In the genomic region with DNA sequence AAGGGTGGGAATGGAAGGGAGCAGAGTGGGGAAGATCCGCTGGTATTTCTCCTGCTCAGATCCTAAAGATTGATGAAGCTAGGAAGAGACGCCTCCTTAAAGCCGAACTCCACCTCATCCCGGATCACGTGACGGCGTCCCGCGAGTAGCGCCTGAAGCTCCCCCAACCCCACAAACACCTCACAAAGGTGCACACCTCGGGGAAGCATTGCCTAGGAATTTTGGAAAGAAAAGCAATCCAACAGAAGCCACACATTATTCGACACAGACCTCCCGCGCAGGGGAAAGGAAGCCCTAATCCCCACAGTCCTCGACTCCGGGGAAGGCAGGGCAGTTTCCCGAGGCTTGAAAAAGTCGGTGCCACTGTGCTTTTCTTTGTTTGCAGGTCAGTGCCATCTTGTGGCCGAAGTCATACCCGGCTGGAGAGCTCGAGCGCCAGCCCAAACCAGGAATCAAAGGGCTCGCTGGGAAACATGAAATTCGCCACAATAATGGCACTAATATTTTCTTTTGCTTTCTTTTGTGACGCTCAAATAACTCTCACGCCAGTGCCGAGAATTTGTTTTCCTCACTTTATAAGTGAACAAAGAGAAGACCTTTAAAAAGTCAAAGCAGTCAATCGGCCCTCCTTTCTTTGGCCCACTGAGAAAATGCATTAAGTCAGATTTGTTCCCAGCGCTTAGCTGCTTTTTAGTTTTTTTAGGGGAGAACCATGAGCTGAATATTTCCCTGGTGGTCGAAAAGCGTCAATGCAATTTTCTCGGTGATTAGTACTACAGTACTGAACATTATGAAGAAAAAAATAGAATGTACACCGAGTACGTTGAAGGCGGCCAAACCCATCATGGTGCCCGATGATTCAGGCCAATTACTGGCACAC, we compare ENCODE assay signal across 8 cellular contexts. TPM values are rescaled to one million over a fixed set of nuclear protein-coding genes. Genes with fewer than 3 reads are reported as not detected.
A peak's percentile ranks its signal among the peaks of the same experiment; 100 is the strongest.
DNase-seq lines count a peak whose midpoint lies in the region; ATAC-seq and TF ChIP-seq lines count a peak whose summit lies in the region.

A gene (minus strand): TSS at position 71 of the 880 bp plus-strand sequence. CDS start 6,042 bp downstream, outside the sequence.

- ATAC-seq in GM18858 (IDR thresholded peaks at IDR 0.05; ENCODE audit: unreplicated experiment) = peak; percentile 83
- peak; percentile 71 for ATAC-seq in HG03025 (IDR thresholded peaks at IDR 0.05; ENCODE audit: low FRiP score, unreplicated experiment)
- peak; percentile 64 for ATAC-seq in activated CD8-positive, alpha-beta memory T cell treated with anti-CD3 and anti-CD28 coated beads, Interleukin-2, amount 10 ng/mL, durations not matched to agents 7 days and 5 days
- ATAC-seq in thoracic aorta (ENCODE audit: insufficient number of reproducible peaks, low FRiP score, low read depth) = peak; percentile 89

- peaks cover 51% of the 10 kb centered on the region for H3K27me3 Mint-ChIP-seq in activated CD8-positive, alpha-beta memory T cell treated with anti-CD3 and anti-CD28 coated beads, Interleukin-2, amount 10 ng/mL, durations not matched to agents 7 days and 5 days

- CTCF ChIA-PET in activated CD8-positive, alpha-beta memory T cell treated with anti-CD3 and anti-CD28 coated beads, Interleukin-2, amount 10 ng/mL, durations not matched to agents 7 days and 5 days (lab: Charles Lee) = interaction anchor here (0.6 to 1.8 kb wide), 5 partner anchors 8 to 223 kb away, joined by 3 to 6 read pairs (median 4); no protein-coding TSS in a partner anchor

- DNase-seq in AG09309 (ENCODE audit: low read depth) = peak; percentile 41
- peak; percentile 5 for DNase-seq in NCI-H2227 treated with DMSO at 0.1 percent for 48 hours (lab: John Stamatoyannopoulos, UW)
- DNase-seq in activated CD8-positive, alpha-beta memory T cell treated with anti-CD3 and anti-CD28 coated beads, Interleukin-2, amount 10 ng/mL, durations not matched to agents 7 days and 5 days = peak; percentile 47
- DNase-seq in fibroblast of lung (ENCODE audit: low read depth in 2 of 2) = peak; percentile 77 to 79
- DNase-seq in thoracic aorta (ENCODE audit: low spot score) = peak; percentile 33

- no peaks in the 10 kb centered on the region for H3K36me3 Mint-ChIP-seq in activated CD8-positive, alpha-beta memory T cell treated with anti-CD3 and anti-CD28 coated beads, Interleukin-2, amount 10 ng/mL, durations not matched to agents 7 days and 5 days

- H3K9ac ChIP-seq in fibroblast of lung (ENCODE audit: insufficient read depth, low read length) (no peak within 1 kb of the TSS), mucosa of stomach (ENCODE audit: low read length) (peak within 1 kb of the TSS; percentile 26)

- peak within 1 kb of the TSS; percentile 31 for H3K27ac Mint-ChIP-seq in activated CD8-positive, alpha-beta memory T cell treated with anti-CD3 and anti-CD28 coated beads, Interleukin-2, amount 10 ng/mL, durations not matched to agents 7 days and 5 days

- no peaks in the 10 kb centered on the region for H3K9me3 Mint-ChIP-seq in activated CD8-positive, alpha-beta memory T cell treated with anti-CD3 and anti-CD28 coated beads, Interleukin-2, amount 10 ng/mL, durations not matched to agents 7 days and 5 days (ENCODE audit: low read depth)

- H3K4me3 Mint-ChIP-seq in activated CD8-positive, alpha-beta memory T cell treated with anti-CD3 and anti-CD28 coated beads, Interleukin-2, amount 10 ng/mL, durations not matched to agents 7 days and 5 days = peak within 1 kb of the TSS; percentile 54

- no peaks in the 10 kb centered on the region for H3K79me2 ChIP-seq in fibroblast of lung (ENCODE audit: control insufficient read depth, insufficient read depth, low read length)

- peak within 1 kb of the TSS; percentile 60 for H3K4me3 ChIP-seq in AG09309 (ENCODE audit: control insufficient read depth, low read depth, low read length)
- peak within 1 kb of the TSS; percentile 25 to 73 (median 56) for H3K4me3 ChIP-seq in fibroblast of lung (replicated peaks in 1 of 4; ENCODE audit: control extremely low read depth in 1 of 4, insufficient read depth in 1 of 4, low read depth in 3 of 4, low read length in 4 of 4)
- peak within 1 kb of the TSS; percentile 80 for H3K4me3 ChIP-seq in mucosa of stomach (ENCODE audit: low read length)
- H3K4me3 ChIP-seq in thoracic aorta = peak within 1 kb of the TSS; percentile 86

- peaks cover 3% of the 10 kb centered on the region for H3K4me1 ChIP-seq in fibroblast of lung (ENCODE audit: control insufficient read depth, extremely low read depth, insufficient read depth, low read length)
- peaks cover 9% of the 10 kb centered on the region for H3K4me1 ChIP-seq in mucosa of stomach (ENCODE audit: control insufficient read depth, insufficient read depth, low read length)
- peaks cover 10 to 11% of the 10 kb centered on the region in 2 donors for H3K4me1 ChIP-seq in thoracic aorta (ENCODE audit: control insufficient read depth in 1 of 2, low read depth in 2 of 2)

- H3K27me3 ChIP-seq in fibroblast of lung (ENCODE audit: control insufficient read depth, insufficient read depth, low read length) = peaks cover 14% of the 10 kb centered on the region
- peaks cover 25% of the 10 kb centered on the region for H3K27me3 ChIP-seq in mucosa of stomach (ENCODE audit: control insufficient read depth, insufficient read depth, low read length)
- no peaks in the 10 kb centered on the region for H3K27me3 ChIP-seq in thoracic aorta (replicated peaks; ENCODE audit: insufficient read depth)

- H3K4me2 ChIP-seq in fibroblast of lung (ENCODE audit: extremely low read depth, insufficient read depth, low read length) = peak within 1 kb of the TSS; percentile 96

- H4K20me1 ChIP-seq in fibroblast of lung (ENCODE audit: control insufficient read depth, extremely low read depth, insufficient read depth, low read length) = no peaks in the 10 kb centered on the region

- peak within 1 kb of the TSS; percentile 84 for H2AFZ ChIP-seq in fibroblast of lung (ENCODE audit: low read length)

- H3K9me3 ChIP-seq in fibroblast of lung (ENCODE audit: control insufficient read depth, insufficient read depth, low read depth, low read length) = no peaks in the 10 kb centered on the region
- no peaks in the 10 kb centered on the region for H3K9me3 ChIP-seq in mucosa of stomach (ENCODE audit: control insufficient read depth, low read length)
- no peaks in the 10 kb centered on the region for H3K9me3 ChIP-seq in thoracic aorta

- no peaks in the 10 kb centered on the region for H3K36me3 ChIP-seq in fibroblast of lung (ENCODE audit: control insufficient read depth, insufficient read depth, low read length)
- H3K36me3 ChIP-seq in mucosa of stomach (ENCODE audit: control insufficient read depth, insufficient read depth, low read length) = no peaks in the 10 kb centered on the region
- H3K36me3 ChIP-seq in thoracic aorta = no peaks in the 10 kb centered on the region

- peaks cover 14% of the 10 kb centered on the region for H3K4me1 Mint-ChIP-seq in activated CD8-positive, alpha-beta memory T cell treated with anti-CD3 and anti-CD28 coated beads, Interleukin-2, amount 10 ng/mL, durations not matched to agents 7 days and 5 days

- H3K27ac ChIP-seq in fibroblast of lung (ENCODE audit: insufficient read depth, low read length) (no peak within 1 kb of the TSS), thoracic aorta (peak within 1 kb of the TSS; percentile 74 to 76)

- peak; percentile 80 for TF ChIP-seq CTCF in AG09309 (IDR thresholded peaks at IDR 0.05; ENCODE audit: control insufficient read depth, insufficient read depth, low read depth, low read length, missing control alignments)
- peak; percentile 68 to 74 for TF ChIP-seq CTCF in fibroblast of lung (conservative IDR thresholded peaks at IDR 0.05 in 1 of 2, IDR thresholded peaks at IDR 0.05 in 1 of 2; ENCODE audit: low read depth in 1 of 2, low read length in 2 of 2)
- TF ChIP-seq CTCF in thoracic aorta (IDR thresholded peaks at IDR 0.05) = peak; percentile 71

RNA-seq across cellular contexts. Expression of the gene that starts here (rescaled TPM):
- not detected for total RNA-seq in activated CD8-positive, alpha-beta memory T cell treated with anti-CD3 and anti-CD28 coated beads, Interleukin-2, amount 10 ng/mL, durations not matched to agents 7 days and 5 days
- total RNA-seq in fibroblast of lung (under 0.01 TPM in 2 replicates), thoracic aorta (100 to 1,000 TPM in 1 of 2 donors, 10 to 100 TPM in 1; 35.4 to 112 TPM)
- 0.01 and 0.02 TPM in 2 replicates for polyA plus RNA-seq in fibroblast of lung
- not detected in 2 replicates for polyA plus RNA-seq in fibroblast of lung (2012)
- polyA minus RNA-seq in fibroblast of lung (ENCODE audit: low replicate concordance) = not detected in 2 replicates

Comparison
In these comparisons a context has a peak if more than half of its experiments do, and no peak if none do; other contexts are left out.
1. RNA of the gene that starts here (total RNA-seq): 35.4 to 112 TPM in thoracic aorta; not detected in activated CD8-positive, alpha-beta memory T cell treated with anti-CD3 and anti-CD28 coated beads, Interleukin-2, amount 10 ng/mL, durations not matched to agents 7 days and 5 days and under 0.01 TPM in fibroblast of lung; every median in the first group is over 10 times any median in the second.
2. Peak in DNase-seq and ATAC-seq in activated CD8-positive, alpha-beta memory T cell treated with anti-CD3 and anti-CD28 coated beads, Interleukin-2, amount 10 ng/mL, durations not matched to agents 7 days and 5 days; RNA of the gene not detected or under 1 TPM.
3. Peak in DNase-seq, H3K4me3 ChIP-seq and H3K4me2 ChIP-seq in fibroblast of lung; RNA of the gene not detected or under 1 TPM.
4. DNase-seq: peak in every context shown above with its lines; median percentile 78 in fibroblast of lung; 47 in activated CD8-positive, alpha-beta memory T cell treated with anti-CD3 and anti-CD28 coated beads, Interleukin-2, amount 10 ng/mL, durations not matched to agents 7 days and 5 days; 41 in AG09309; 33 in thoracic aorta; 5 in NCI-H2227 treated with DMSO at 0.1 percent for 48 hours.
5. Peak in every context shown above with its lines, with median percentiles within 50 percentile points of each other: H3K4me3 ChIP-seq, CTCF ChIP-seq and ATAC-seq.